ENCODE assay signal across 11 cellular contexts in genomic region chr4:188372856-188373255, GRCh38.
DNase-seq lines count a peak whose midpoint lies in the region; ATAC-seq and TF ChIP-seq lines count a peak whose summit lies in the region.
"Had no signal": no experiment of that assay in that cellular context is flagged by ENCODE, and none has a peak within 500 bp of the region (broad histone marks: within the 10 kb centered on the region; RNA-seq: fewer than 3 reads in every experiment).

No MANE protein-coding gene starts in this region.

- H3K36me3 Mint-ChIP-seq in Caco-2 (ENCODE audit: insufficient read depth, unreplicated experiment) (no peaks in the 10 kb centered on the region), mesothelial cell of epicardium (peaks cover 4% of the 10 kb centered on the region)
- H3K36me3 Mint-ChIP-seq in activated CD8-positive, alpha-beta memory T cell treated with anti-CD3 and anti-CD28 coated beads, Interleukin-2, amount 10 ng/mL, durations not matched to agents 7 days and 5 days = no peaks in the 10 kb centered on the region

- peaks cover 2% of the 10 kb centered on the region for H3K4me1 Mint-ChIP-seq in Caco-2 (ENCODE audit: low read depth, unreplicated experiment)
- peaks cover 11% of the 10 kb centered on the region for H3K4me1 Mint-ChIP-seq in mesothelial cell of epicardium
- H3K4me1 Mint-ChIP-seq in activated CD8-positive, alpha-beta memory T cell treated with anti-CD3 and anti-CD28 coated beads, Interleukin-2, amount 10 ng/mL, durations not matched to agents 7 days and 5 days = no peaks in the 10 kb centered on the region

- no peaks in the 10 kb centered on the region for H3K9me3 ChIP-seq in Caco-2

- no peak overlapping the region for H3K27ac Mint-ChIP-seq in Caco-2 (ENCODE audit: unreplicated experiment)
- peak overlapping the region; percentile 5 for H3K27ac Mint-ChIP-seq in mesothelial cell of epicardium
- H3K27ac Mint-ChIP-seq in activated CD8-positive, alpha-beta memory T cell treated with anti-CD3 and anti-CD28 coated beads, Interleukin-2, amount 10 ng/mL, durations not matched to agents 7 days and 5 days = no peak overlapping the region

- TF ChIP-seq CTCF in Caco-2 (IDR thresholded peaks at IDR 0.05; ENCODE audit: insufficient read depth in 1 of 2, low read depth in 1 of 2, low read length in 1 of 2, severe bottlenecking in 1 of 2, unreplicated experiment in 1 of 2) (peak; percentile 69 to 83), mesothelial cell of epicardium (IDR thresholded peaks at IDR 0.05; ENCODE audit: unreplicated experiment) (no peak)

- no peak overlapping the region for H3K4me3 ChIP-seq in Caco-2 (ENCODE audit: low read depth, low read length)
- H3K4me3 ChIP-seq: cardiac muscle cell had no signal

- peak; percentile 88 to 90 for DNase-seq in Caco-2
- DNase-seq in NCI-H526 treated with DMSO at 0.1 percent for 48 hours (lab: John Stamatoyannopoulos, UW) = peak; percentile 80
- peak; percentile 7 for DNase-seq in cerebellar cortex (ENCODE audit: low spot score)
- no peak for DNase-seq in mesothelial cell of epicardium (ENCODE audit: low spot score in 2 of 2, unreplicated experiment in 2 of 2)
- DNase-seq in activated CD8-positive, alpha-beta memory T cell treated with anti-CD3 and anti-CD28 coated beads, Interleukin-2, amount 10 ng/mL, durations not matched to agents 7 days and 5 days = no peak
- no peak for DNase-seq in NCI-H2171 treated with DMSO at 0.1 percent for 48 hours (lab: John Stamatoyannopoulos, UW)
- DNase-seq: NCI-H774, T-helper 9 cell had no signal

- H3K4me3 Mint-ChIP-seq in Caco-2 (ENCODE audit: unreplicated experiment) (no peak overlapping the region), mesothelial cell of epicardium (no peak overlapping the region)
- no peak overlapping the region for H3K4me3 Mint-ChIP-seq in activated CD8-positive, alpha-beta memory T cell treated with anti-CD3 and anti-CD28 coated beads, Interleukin-2, amount 10 ng/mL, durations not matched to agents 7 days and 5 days

- no peak for ATAC-seq in HG03045 (IDR thresholded peaks at IDR 0.05; ENCODE audit: unreplicated experiment)
- no peak for ATAC-seq in HG02588 (IDR thresholded peaks at IDR 0.05; ENCODE audit: unreplicated experiment)
- ATAC-seq in activated CD8-positive, alpha-beta memory T cell treated with anti-CD3 and anti-CD28 coated beads, Interleukin-2, amount 10 ng/mL, durations not matched to agents 7 days and 5 days = no peak

- no TSS peak for BruUV-seq in Caco-2 (replicated peaks; lab: Mats Ljungman, UMichigan)

- no peaks in the 10 kb centered on the region for H3K27me3 ChIP-seq in Caco-2 (replicated peaks; ENCODE audit: control insufficient read depth, insufficient read depth, low read length)
- H3K27me3 ChIP-seq: cardiac muscle cell had no signal

- peaks cover 14% of the 10 kb centered on the region for H3K4me1 ChIP-seq in Caco-2

- H3K27me3 Mint-ChIP-seq in Caco-2 (ENCODE audit: insufficient read depth, unreplicated experiment) (no peaks in the 10 kb centered on the region), mesothelial cell of epicardium (ENCODE audit: low read depth) (no peaks in the 10 kb centered on the region)
- no peaks in the 10 kb centered on the region for H3K27me3 Mint-ChIP-seq in activated CD8-positive, alpha-beta memory T cell treated with anti-CD3 and anti-CD28 coated beads, Interleukin-2, amount 10 ng/mL, durations not matched to agents 7 days and 5 days

- no peaks in the 10 kb centered on the region for H3K36me3 ChIP-seq in Caco-2 (ENCODE audit: control insufficient read depth, insufficient read depth, low read length)
- H3K36me3 ChIP-seq: cardiac muscle cell had no signal

- POLR2A ChIA-PET in Caco-2 (lab: Charles Lee) = no interaction called here

- intact Hi-C loops in Caco-2 (cut with micrococcal nuclease; ENCODE audit: unreplicated experiment) = loop anchor here (1.0 to 10.0 kb wide), 14 partner anchors 44 to 1647 kb away; no protein-coding TSS in a partner anchor

- CTCF ChIA-PET in Caco-2 (lab: Charles Lee) = no interaction called here
- CTCF ChIA-PET in activated CD8-positive, alpha-beta memory T cell treated with anti-CD3 and anti-CD28 coated beads, Interleukin-2, amount 10 ng/mL, durations not matched to agents 7 days and 5 days (lab: Charles Lee) = no interaction called here

- H3K9me3 Mint-ChIP-seq in Caco-2 (ENCODE audit: unreplicated experiment) (peaks cover 19% of the 10 kb centered on the region), mesothelial cell of epicardium (peaks cover 21% of the 10 kb centered on the region)
- peaks cover 16% of the 10 kb centered on the region for H3K9me3 Mint-ChIP-seq in activated CD8-positive, alpha-beta memory T cell treated with anti-CD3 and anti-CD28 coated beads, Interleukin-2, amount 10 ng/mL, durations not matched to agents 7 days and 5 days (ENCODE audit: low read depth)

Comparison
In these comparisons a context has a peak if more than half of its experiments do, and no peak if none do; other contexts are left out.
1. DNase-seq: peak in Caco-2 (2 of 2), NCI-H526 treated with DMSO at 0.1 percent for 48 hours (single experiment) and cerebellar cortex (single experiment); none in mesothelial cell of epicardium (0 of 2), activated CD8-positive, alpha-beta memory T cell treated with anti-CD3 and anti-CD28 coated beads, Interleukin-2, amount 10 ng/mL, durations not matched to agents 7 days and 5 days (single experiment) and NCI-H2171 treated with DMSO at 0.1 percent for 48 hours (single experiment).